Comparison of ENCODE assay signal across 12 cellular contexts in genomic region chr22:39725351-39726035, GRCh38.
"Had no signal": no experiment of that assay in that cellular context is flagged by ENCODE, and none has a peak within 500 bp of the region (broad histone marks: within the 10 kb centered on the region; RNA-seq: fewer than 3 reads in every experiment).

No MANE protein-coding gene starts in this region.

- H3K36me3 ChIP-seq: adrenal gland, colonic mucosa, gastroesophageal sphincter, uterus had no signal

- H3K4me3 Mint-ChIP-seq: T-helper 17 cell had no signal

- H3K4me3 ChIP-seq: adrenal gland, colonic mucosa, gastroesophageal sphincter, uterus had no signal

- H3K27ac ChIP-seq: adrenal gland, colonic mucosa, gastroesophageal sphincter, uterus had no signal

- H3K9me3 ChIP-seq: adrenal gland, colonic mucosa, gastroesophageal sphincter, uterus had no signal

- DNase-seq: activated CD4-positive, alpha-beta T cell treated with anti-CD3 and anti-CD28 coated beads, Interleukin-2, amount 50 U/mL, for 4 hours; activated CD4-positive, CD25-positive, alpha-beta regulatory T cell; activated naive CD4-positive, alpha-beta T cell treated with anti-CD3 and anti-CD28 coated beads, Interleukin-2, amount 50 U/mL, for 16 hours; colonic mucosa; effector CD8-positive, alpha-beta T cell; kidney; right cardiac atrium; small intestine; T-helper 17 cell; uterus had no signal

- H3K27me3 Mint-ChIP-seq: T-helper 17 cell had no signal

- ATAC-seq: gastroesophageal sphincter, right cardiac atrium, T-helper 17 cell had no signal

- H3K27ac Mint-ChIP-seq: T-helper 17 cell had no signal

- H3K27me3 ChIP-seq: adrenal gland, colonic mucosa, uterus had no signal

- H3K4me1 ChIP-seq: colonic mucosa, gastroesophageal sphincter, uterus had no signal
